ENCODE assay signal across 18 cellular contexts in the genomic region with DNA sequence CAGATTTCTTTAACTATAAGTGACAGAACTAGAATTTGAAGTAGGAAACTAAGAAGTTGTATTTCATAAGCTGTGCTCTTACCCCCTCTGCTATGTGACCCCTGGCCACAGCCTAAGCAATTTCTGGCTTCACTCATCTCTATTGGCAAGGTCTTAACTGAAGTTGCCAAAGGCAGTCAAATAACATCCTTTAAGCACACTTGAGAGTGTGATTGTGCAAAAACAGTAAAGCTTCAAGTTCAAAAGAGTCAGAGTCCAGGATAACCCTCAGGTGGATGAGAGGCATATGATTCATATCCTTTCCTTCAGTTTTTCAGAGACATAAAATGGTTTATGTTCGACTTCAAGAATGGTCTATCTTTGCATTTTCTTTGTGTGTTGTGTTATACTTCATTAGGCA. TPM values are rescaled to one million over a fixed set of nuclear protein-coding genes. Genes with fewer than 3 reads are reported as not detected.
A peak's percentile ranks its signal among the peaks of the same experiment; 100 is the strongest.
DNase-seq lines count a peak whose midpoint lies in the region; ATAC-seq and TF ChIP-seq lines count a peak whose summit lies in the region.
"Had no signal": no experiment of that assay in that cellular context is flagged by ENCODE, and none has a peak within 500 bp of the region (broad histone marks: within the 10 kb centered on the region; RNA-seq: fewer than 3 reads in every experiment).

No MANE protein-coding gene starts in this region.

- H3K9me3 Mint-ChIP-seq in activated naive CD4-positive, alpha-beta T cell treated with anti-CD3 and anti-CD28 coated beads for 36 hours: no peaks in the 10 kb centered on the region
- peaks cover 3% of the 10 kb centered on the region for H3K9me3 Mint-ChIP-seq in glutamatergic neuron (ENCODE audit: unreplicated experiment)
- H3K9me3 Mint-ChIP-seq in Caco-2 (ENCODE audit: unreplicated experiment): no peaks in the 10 kb centered on the region
- H3K9me3 Mint-ChIP-seq: activated CD4-positive, alpha-beta memory T cell treated with anti-CD3 and anti-CD28 coated beads for 36 hours had no signal

- no peak overlapping the region for H3K4me2 ChIP-seq in fibroblast of lung (ENCODE audit: extremely low read depth, insufficient read depth, low read length)

- no peaks in the 10 kb centered on the region for H3K4me1 Mint-ChIP-seq in activated naive CD4-positive, alpha-beta T cell treated with anti-CD3 and anti-CD28 coated beads for 36 hours (ENCODE audit: low read depth)
- H3K4me1 Mint-ChIP-seq in glutamatergic neuron (ENCODE audit: low read depth, unreplicated experiment) (peaks cover 6% of the 10 kb centered on the region), Caco-2 (ENCODE audit: low read depth, unreplicated experiment) (no peaks in the 10 kb centered on the region)
- H3K4me1 Mint-ChIP-seq: B cell had no signal

- no peak overlapping the region for H3K4me3 Mint-ChIP-seq in activated naive CD4-positive, alpha-beta T cell treated with anti-CD3 and anti-CD28 coated beads for 36 hours
- H3K4me3 Mint-ChIP-seq in glutamatergic neuron (ENCODE audit: unreplicated experiment) (no peak overlapping the region), Caco-2 (ENCODE audit: unreplicated experiment) (no peak overlapping the region)
- H3K4me3 Mint-ChIP-seq: activated CD4-positive, alpha-beta memory T cell treated with anti-CD3 and anti-CD28 coated beads for 36 hours; B cell had no signal

- no peak overlapping the region for H3K27ac Mint-ChIP-seq in activated naive CD4-positive, alpha-beta T cell treated with anti-CD3 and anti-CD28 coated beads for 36 hours
- no peak overlapping the region for H3K27ac Mint-ChIP-seq in glutamatergic neuron (ENCODE audit: unreplicated experiment)
- no peak overlapping the region for H3K27ac Mint-ChIP-seq in Caco-2 (ENCODE audit: unreplicated experiment)
- H3K27ac Mint-ChIP-seq: activated CD4-positive, alpha-beta memory T cell treated with anti-CD3 and anti-CD28 coated beads for 36 hours; B cell had no signal

- DNase-seq in HPDE6-E6E7 (ENCODE audit: extremely low spot score): peak; percentile 31
- peak; percentile 22 for DNase-seq in RPMI7951 (ENCODE audit: low read depth)
- DNase-seq in fibroblast of lung (ENCODE audit: low read depth in 2 of 2): peak; percentile 25 to 80
- DNase-seq in sciatic nerve (ENCODE audit: low spot score): no peak
- DNase-seq in activated naive CD4-positive, alpha-beta T cell treated with anti-CD3 and anti-CD28 coated beads for 36 hours: no peak
- no peak for DNase-seq in glutamatergic neuron
- no peak for DNase-seq in Caco-2
- DNase-seq: activated CD4-positive, alpha-beta memory T cell treated with anti-CD3 and anti-CD28 coated beads for 36 hours; cerebellar nuclear complex; head of caudate nucleus; midbrain; NCI-H1930; right lobe of liver; stimulated activated CD4-positive, alpha-beta T cell treated with anti-CD3 and anti-CD28 coated beads, Interleukin-4, amount 100 ng/mL, for 1 hour had no signal

- TF ChIP-seq CTCF in fibroblast of lung (conservative IDR thresholded peaks at IDR 0.05 in 1 of 2, IDR thresholded peaks at IDR 0.05 in 1 of 2; ENCODE audit: low read depth in 1 of 2, low read length in 2 of 2): no peak
- TF ChIP-seq CTCF in glutamatergic neuron (IDR thresholded peaks at IDR 0.05; ENCODE audit: partially characterized antibody, unreplicated experiment): no peak
- no peak for TF ChIP-seq CTCF in Caco-2 (IDR thresholded peaks at IDR 0.05; ENCODE audit: insufficient read depth in 1 of 2, low read depth in 1 of 2, low read length in 1 of 2, severe bottlenecking in 1 of 2, unreplicated experiment in 1 of 2)

- no peaks in the 10 kb centered on the region for H4K20me1 ChIP-seq in fibroblast of lung (ENCODE audit: control insufficient read depth, extremely low read depth, insufficient read depth, low read length)

- no peak overlapping the region for H2AFZ ChIP-seq in fibroblast of lung (ENCODE audit: low read length)

- intact Hi-C loops in sciatic nerve (cut with DNase I): no loop called here
- intact Hi-C loops in activated naive CD4-positive, alpha-beta T cell treated with anti-CD3 and anti-CD28 coated beads for 36 hours (cut with micrococcal nuclease): no loop called here
- intact Hi-C loops in Caco-2 (cut with micrococcal nuclease; ENCODE audit: unreplicated experiment): no loop called here

- no peaks in the 10 kb centered on the region for H3K27me3 Mint-ChIP-seq in activated naive CD4-positive, alpha-beta T cell treated with anti-CD3 and anti-CD28 coated beads for 36 hours (ENCODE audit: low read depth)
- H3K27me3 Mint-ChIP-seq in glutamatergic neuron (ENCODE audit: unreplicated experiment) (no peaks in the 10 kb centered on the region), Caco-2 (ENCODE audit: insufficient read depth, unreplicated experiment) (no peaks in the 10 kb centered on the region)
- H3K27me3 Mint-ChIP-seq: B cell had no signal

- no peak overlapping the region for H3K27ac ChIP-seq in fibroblast of lung (ENCODE audit: insufficient read depth, low read length)
- H3K27ac ChIP-seq: right lobe of liver, thoracic aorta, VCaP had no signal

- H3K4me3 ChIP-seq in fibroblast of lung (replicated peaks in 1 of 4; ENCODE audit: control extremely low read depth in 1 of 4, insufficient read depth in 1 of 4, low read depth in 3 of 4, low read length in 4 of 4) (no peak overlapping the region), Caco-2 (ENCODE audit: low read depth, low read length) (no peak overlapping the region)
- H3K4me3 ChIP-seq: right lobe of liver, thoracic aorta had no signal

- H3K79me2 ChIP-seq in fibroblast of lung (ENCODE audit: control insufficient read depth, insufficient read depth, low read length): no peaks in the 10 kb centered on the region

- no peaks in the 10 kb centered on the region for H3K27me3 ChIP-seq in fibroblast of lung (ENCODE audit: control insufficient read depth, insufficient read depth, low read length)
- no peaks in the 10 kb centered on the region for H3K27me3 ChIP-seq in Caco-2 (replicated peaks; ENCODE audit: control insufficient read depth, insufficient read depth, low read length)
- H3K27me3 ChIP-seq: right lobe of liver had no signal

- no peaks in the 10 kb centered on the region for H3K36me3 Mint-ChIP-seq in activated naive CD4-positive, alpha-beta T cell treated with anti-CD3 and anti-CD28 coated beads for 36 hours (ENCODE audit: low read depth)
- H3K36me3 Mint-ChIP-seq in glutamatergic neuron (ENCODE audit: unreplicated experiment) (no peaks in the 10 kb centered on the region), Caco-2 (ENCODE audit: insufficient read depth, unreplicated experiment) (no peaks in the 10 kb centered on the region)
- H3K36me3 Mint-ChIP-seq: activated CD4-positive, alpha-beta memory T cell treated with anti-CD3 and anti-CD28 coated beads for 36 hours had no signal

- H3K9me3 ChIP-seq in fibroblast of lung (ENCODE audit: control insufficient read depth, insufficient read depth, low read depth, low read length) (no peaks in the 10 kb centered on the region), Caco-2 (no peaks in the 10 kb centered on the region)
- H3K9me3 ChIP-seq: right lobe of liver, thoracic aorta had no signal

- CTCF ChIA-PET in activated naive CD4-positive, alpha-beta T cell treated with anti-CD3 and anti-CD28 coated beads for 36 hours (lab: Charles Lee): interaction anchor here (0.7 kb wide), 1 partner anchor 16 kb away, joined by 3 read pairs; no protein-coding TSS in a partner anchor
- CTCF ChIA-PET in Caco-2 (lab: Charles Lee): no interaction called here

- POLR2A ChIA-PET in Caco-2 (lab: Charles Lee): no interaction called here

- peak; percentile 75 for ATAC-seq in sciatic nerve
- ATAC-seq in HG03571 (IDR thresholded peaks at IDR 0.05; ENCODE audit: unreplicated experiment): no peak
- ATAC-seq: right lobe of liver had no signal

- no peak overlapping the region for H3K9ac ChIP-seq in fibroblast of lung (ENCODE audit: insufficient read depth, low read length)

- no peaks in the 10 kb centered on the region for H3K4me1 ChIP-seq in fibroblast of lung (ENCODE audit: control insufficient read depth, extremely low read depth, insufficient read depth, low read length)
- peaks cover 5% of the 10 kb centered on the region; the same call in 1 of the 2 replicates for H3K4me1 ChIP-seq in Caco-2

- BruUV-seq in Caco-2 (replicated peaks; lab: Mats Ljungman, UMichigan): no TSS peak

- no peaks in the 10 kb centered on the region for H3K36me3 ChIP-seq in fibroblast of lung (ENCODE audit: control insufficient read depth, insufficient read depth, low read length)
- H3K36me3 ChIP-seq in Caco-2 (ENCODE audit: control insufficient read depth, insufficient read depth, low read length): no peaks in the 10 kb centered on the region
- H3K36me3 ChIP-seq: right lobe of liver, thoracic aorta had no signal

RNA-seq across cellular contexts. Expression of gene GRIP1, which starts 45.2 kb away (rescaled TPM):
- total RNA-seq in RPMI7951 (2014; rRNA removed; shearing (Covaris generic)): 0.59 TPM in 1 of 2 replicates, not detected in the other
- total RNA-seq in fibroblast of lung: 0.26 TPM in 1 of 2 replicates, not detected in the other
- 0.11 and 0.12 TPM in 2 replicates for polyA plus RNA-seq in fibroblast of lung
- 0.27 TPM in 1 of 2 replicates, not detected in the other for polyA plus RNA-seq in fibroblast of lung (2012)
- polyA minus RNA-seq in fibroblast of lung (ENCODE audit: low replicate concordance): not detected in 2 replicates
- total RNA-seq in sciatic nerve: 2.5 TPM
- total RNA-seq in activated naive CD4-positive, alpha-beta T cell treated with anti-CD3 and anti-CD28 coated beads for 36 hours: 1 to 10 TPM; 1.2 to 2.2 TPM
- total RNA-seq in glutamatergic neuron (ENCODE audit: unreplicated experiment): 67.1 TPM
- total RNA-seq in Caco-2 (2022): 0.23 and 0.70 TPM in 2 replicates
- total RNA-seq: B cell had no signal

Comparison
In these comparisons a context has a peak if more than half of its experiments do, and no peak if none do; other contexts are left out.
1. DNase-seq: peak in HPDE6-E6E7 (single experiment), RPMI7951 (single experiment) and fibroblast of lung (2 of 2); none in sciatic nerve (single experiment), activated naive CD4-positive, alpha-beta T cell treated with anti-CD3 and anti-CD28 coated beads for 36 hours (single experiment), glutamatergic neuron (single experiment) and Caco-2 (0 of 2).
2. RNA of gene GRIP1, which starts 45.2 kb away (total RNA-seq): 67.1 TPM in glutamatergic neuron (single experiment); 2.5 TPM in sciatic nerve (single experiment), 1.2 to 2.2 TPM in activated naive CD4-positive, alpha-beta T cell treated with anti-CD3 and anti-CD28 coated beads for 36 hours, 0.23 to 0.70 TPM in Caco-2, 0.59 TPM in RPMI7951 and 0.26 TPM in fibroblast of lung; every median in the first group is over 10 times any median in the second.